1 cellular context compared by ENCODE assay signal in genomic region chr12:26643532-26644315, GRCh38.
TF ChIP-seq lines count a peak whose summit lies in the region.

No MANE protein-coding gene starts in this region.

TF ChIP-seq in HepG2, 621 proteins besides CTCF, POLR2A, EP300 and RAD21:
- TF ChIP-seq ZNF646 (CRISPR knock-in tag; IDR thresholded peaks at IDR 0.05): no peak
- TF ChIP-seq ATF7 (IDR thresholded peaks at IDR 0.05): no peak
- no peak for TF ChIP-seq ATF7 (CRISPR knock-in tag; IDR thresholded peaks at IDR 0.05)
- no peak for TF ChIP-seq HDAC6 (IDR thresholded peaks at IDR 0.05; ENCODE audit: low read depth, low read length)
- TF ChIP-seq SMAD1 (CRISPR knock-in tag; IDR thresholded peaks at IDR 0.05; ENCODE audit: borderline replicate concordance, low read depth): no peak
- no peak for TF ChIP-seq BATF2 (CRISPR knock-in tag; IDR thresholded peaks at IDR 0.05)
- TF ChIP-seq ZNF615 (CRISPR knock-in tag; IDR thresholded peaks at IDR 0.05; ENCODE audit: borderline replicate concordance): no peak
- TF ChIP-seq ARNTL (CRISPR knock-in tag; IDR thresholded peaks at IDR 0.05): no peak
- TF ChIP-seq SIN3B (IDR thresholded peaks at IDR 0.05; ENCODE audit: low read length): no peak
- no peak for TF ChIP-seq ZSCAN29 (CRISPR knock-in tag; conservative IDR thresholded peaks at IDR 0.05)
TF ChIP-seq in HepG2: peak in this region for 0.
